In the genomic region with DNA sequence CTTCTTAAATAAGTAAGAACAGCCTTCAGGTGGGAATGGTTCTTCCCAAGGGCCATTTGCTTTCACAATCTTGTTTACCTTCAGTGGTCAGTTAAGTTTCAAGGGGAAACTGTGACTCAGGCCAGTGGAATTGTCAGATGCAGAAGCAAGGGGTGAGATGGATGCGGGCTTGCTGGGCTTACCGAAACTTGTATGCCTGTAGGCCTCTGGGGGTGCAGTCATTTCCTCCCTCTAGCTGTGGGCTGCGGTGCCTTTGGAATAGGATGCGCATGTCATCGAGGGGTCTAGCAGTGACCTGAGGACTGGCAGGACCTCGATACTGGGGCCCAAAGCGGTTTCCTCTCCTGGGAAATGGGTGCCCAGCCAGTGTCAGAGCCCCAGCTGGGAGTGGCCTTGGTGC, we compare ENCODE assay signal across 11 cellular contexts.
DNase-seq lines count a peak whose midpoint lies in the region; TF ChIP-seq lines count a peak whose summit lies in the region.
"Had no signal": no experiment of that assay in that cellular context is flagged by ENCODE, and none has a peak within 500 bp of the region (broad histone marks: within the 10 kb centered on the region; RNA-seq: fewer than 3 reads in every experiment).

No MANE protein-coding gene starts in this region.

- H3K9me3 ChIP-seq in MM.1S (replicated peaks; ENCODE audit: insufficient read depth, low read length), result no peaks in the 10 kb centered on the region
- H3K9me3 ChIP-seq: colonic mucosa had no signal

- no peak overlapping the region for H2AFZ ChIP-seq in MM.1S (ENCODE audit: low read length)

- H3K9ac ChIP-seq in MM.1S (ENCODE audit: low read length), result no peak overlapping the region
- H3K9ac ChIP-seq: KMS-11 had no signal

- no peaks in the 10 kb centered on the region for H3K27me3 ChIP-seq in MM.1S (replicated peaks; ENCODE audit: insufficient read depth, low read length)
- H3K27me3 ChIP-seq: colonic mucosa had no signal

- H3K4me1 ChIP-seq in MM.1S (ENCODE audit: low read length), result no peaks in the 10 kb centered on the region
- H3K4me1 ChIP-seq: colonic mucosa had no signal

- TF ChIP-seq CTCF in GM13977 (IDR thresholded peaks at IDR 0.05; ENCODE audit: extremely low read depth, insufficient read depth, missing control alignments), result no peak
- no peak for TF ChIP-seq CTCF in MM.1S (IDR thresholded peaks at IDR 0.05; ENCODE audit: low read length)

- no peak overlapping the region for H3K27ac ChIP-seq in MM.1S (ENCODE audit: low read length)
- H3K27ac ChIP-seq: colonic mucosa, KMS-11 had no signal

- no peak overlapping the region for H3K4me2 ChIP-seq in MM.1S (ENCODE audit: low read depth, low read length)
- H3K4me2 ChIP-seq: KMS-11 had no signal

- in situ Hi-C loops in GM13977 (cut with MboI; ENCODE audit: low pct_unique_long_range_greater_than_20kb, low sequenced_read_pairs, unreplicated experiment), result no loop called here

- H3F3A ChIP-seq in MM.1S (ENCODE audit: insufficient read depth, low read length), result no peaks in the 10 kb centered on the region

- H3K9me2 ChIP-seq in MM.1S (replicated peaks; ENCODE audit: insufficient read depth, low read length), result no peaks in the 10 kb centered on the region

- H3K79me2 ChIP-seq in MM.1S (ENCODE audit: low read length), result no peaks in the 10 kb centered on the region

- H3K4me3 ChIP-seq in MM.1S (ENCODE audit: low read length), result no peak overlapping the region
- H3K4me3 ChIP-seq: colonic mucosa had no signal

- no peaks in the 10 kb centered on the region for H4K20me1 ChIP-seq in MM.1S (ENCODE audit: insufficient read depth, low read length)

- H3K36me3 ChIP-seq in MM.1S (replicated peaks; ENCODE audit: insufficient read depth, low read length), result no peaks in the 10 kb centered on the region
- H3K36me3 ChIP-seq: colonic mucosa had no signal

- DNase-seq in HCEC 1CT, result peak; percentile 27
- peak; percentile 93 for DNase-seq in amniotic epithelial cell (ENCODE audit: low read depth)
- peak; percentile 50 for DNase-seq in fibroblast of the conjunctiva (ENCODE audit: low read depth)
- peak; percentile 31 for DNase-seq in stromal cell of bone marrow (ENCODE audit: low read depth)
- DNase-seq in GM13977 (ENCODE audit: low spot score), result no peak
- DNase-seq in MM.1S, result no peak
- no peak for DNase-seq in DMS153 (lab: John Stamatoyannopoulos, UW)
- DNase-seq: DND-41, Right ventricle myocardium superior had no signal

Comparison
In these comparisons a context has a peak if more than half of its experiments do, and no peak if none do; other contexts are left out.
1. DNase-seq: peak in HCEC 1CT (single experiment), amniotic epithelial cell (single experiment), fibroblast of the conjunctiva (single experiment) and stromal cell of bone marrow (single experiment); none in GM13977 (single experiment), MM.1S (single experiment) and DMS153 (single experiment).